In the genomic region with DNA sequence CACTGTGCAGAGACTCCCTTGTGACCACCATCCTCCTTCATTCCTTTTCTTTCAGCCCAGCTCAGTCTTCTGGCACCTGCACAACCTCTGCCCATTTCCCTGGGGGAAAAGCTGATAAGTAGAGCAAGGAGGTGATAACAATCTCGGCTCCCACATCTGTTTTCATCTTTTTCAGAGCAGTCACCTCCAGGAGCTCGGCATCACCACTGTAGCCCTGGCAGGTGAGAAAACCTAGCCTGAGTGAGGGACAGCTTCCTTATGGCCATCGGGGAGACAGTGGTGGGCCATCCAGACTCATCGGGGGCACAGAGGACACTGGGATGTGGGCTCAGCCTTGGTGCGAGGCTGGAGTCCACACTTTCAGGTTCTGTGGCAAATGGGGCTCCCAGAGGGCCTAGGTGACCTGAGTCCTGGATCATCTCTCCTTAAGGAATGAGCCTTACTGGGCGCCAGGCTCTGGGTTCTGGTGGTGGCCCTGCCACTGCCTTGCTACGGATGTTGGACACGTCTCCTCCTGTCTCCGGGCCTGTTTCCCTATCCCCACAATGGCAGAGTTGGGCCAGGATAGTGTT, we compare ENCODE assay signal across 22 cellular contexts. TPM values are rescaled to one million over a fixed set of nuclear protein-coding genes. Genes with fewer than 3 reads are reported as not detected.
A peak's percentile ranks its signal among the peaks of the same experiment; 100 is the strongest.
DNase-seq lines count a peak whose midpoint lies in the region; ATAC-seq and TF ChIP-seq lines count a peak whose summit lies in the region.
"Had no signal": no experiment of that assay in that cellular context is flagged by ENCODE, and none has a peak within 500 bp of the region (broad histone marks: within the 10 kb centered on the region; RNA-seq: fewer than 3 reads in every experiment).

No MANE protein-coding gene starts in this region.

- H3K18ac ChIP-seq in neuronal stem cell (ENCODE audit: low read length), result no peak overlapping the region

- no TSS peak for BruUV-seq in MCF 10A (replicated peaks; lab: Mats Ljungman, UMichigan)

- TF ChIP-seq POLR2A in breast epithelium (IDR thresholded peaks at IDR 0.05) (no peak), upper lobe of left lung (IDR thresholded peaks at IDR 0.05) (no peak)

- H4K8ac ChIP-seq in neuronal stem cell (ENCODE audit: low read depth, low read length), result no peak overlapping the region

- in situ Hi-C loops in GM13977 (cut with MboI; ENCODE audit: low pct_unique_long_range_greater_than_20kb, low sequenced_read_pairs, unreplicated experiment), result no loop called here

- H3K4me1 ChIP-seq in breast epithelium (peaks cover 4 to 9% of the 10 kb centered on the region in 2 donors), neuronal stem cell (ENCODE audit: control insufficient read depth in 2 of 2, insufficient read depth in 1 of 2, low read depth in 1 of 2, low read length in 2 of 2) (peaks cover 0 to 15% of the 10 kb centered on the region in 2 donors), upper lobe of left lung (peaks cover 18 to 31% (median 28%) of the 10 kb centered on the region in 4 donors)

- no peak for DNase-seq in breast epithelium (ENCODE audit: low spot score in 2 of 2)
- DNase-seq in MCF 10A (ENCODE audit: unreplicated experiment), result no peak
- no peak for DNase-seq in fibroblast of pulmonary artery (ENCODE audit: low read depth)
- no peak for DNase-seq in neuronal stem cell (ENCODE audit: low spot score)
- DNase-seq in upper lobe of left lung, result no peak
- DNase-seq in NCI-H2029 treated with DMSO at 0.1 percent for 48 hours (lab: John Stamatoyannopoulos, UW), result no peak
- no peak for DNase-seq in GM13977 (ENCODE audit: low spot score)
- DNase-seq: activated CD4-positive, alpha-beta T cell treated with anti-CD3 and anti-CD28 coated beads, Interleukin-2, amount 10 ng/mL, durations not matched to agents 7 days and 5 days; activated naive CD8-positive, alpha-beta T cell treated with anti-CD3 and anti-CD28 coated beads, Interleukin-2, amount 10 ng/mL, durations not matched to agents 7 days and 5 days; body of pancreas; endodermal cell; NCI-H1694 treated with DMSO at 0.1 percent for 48 hours; OCI-M1; stimulated activated naive B cell treated with anti-CD40 and anti-IgM and Interleukin-4, amounts not matched to agents 10 μg/mL and 1 μg/mL and 100 μg/mL, for 72 hours; T-helper 2 cell; thyroid gland had no signal

- TF ChIP-seq CTCF in breast epithelium (IDR thresholded peaks at IDR 0.05), result no peak
- no peak for TF ChIP-seq CTCF in MCF 10A (IDR thresholded peaks at IDR 0.05; ENCODE audit: unreplicated experiment)
- TF ChIP-seq CTCF in fibroblast of pulmonary artery (IDR thresholded peaks at IDR 0.05; ENCODE audit: low read length, missing control alignments), result no peak
- TF ChIP-seq CTCF in upper lobe of left lung (IDR thresholded peaks at IDR 0.05), result no peak
- no peak for TF ChIP-seq CTCF in GM13977 (IDR thresholded peaks at IDR 0.05; ENCODE audit: extremely low read depth, insufficient read depth, missing control alignments)

- H3K27ac ChIP-seq in breast epithelium (peak overlapping the region; percentile 37 to 70), neuronal stem cell (replicated peaks; ENCODE audit: low read length) (no peak overlapping the region), upper lobe of left lung (peak overlapping the region in 3 of 4 donors; percentile 49 to 71 (median 63))
- H3K27ac ChIP-seq: thyroid gland, VCaP had no signal

- no peak overlapping the region for H2BK120ac ChIP-seq in neuronal stem cell (ENCODE audit: low read depth, low read length)

- H2AFZ ChIP-seq in neuronal stem cell (ENCODE audit: low read length), result no peak overlapping the region

- WGBS in neuronal stem cell (ENCODE audit: extremely low coverage in 2 of 2, insufficient read length in 2 of 2, insufficient replicate concordance in 1 of 2), 2 donors, result no CpG with 5 or more reads among the region's 9 CpGs
- 80 to 93% methylated on average over 3 to 9 of the region's 9 CpGs for WGBS in upper lobe of left lung, 2 donors

- no peak overlapping the region for H4K91ac ChIP-seq in neuronal stem cell (ENCODE audit: low read depth, low read length, poor library complexity)

- no peak overlapping the region for H3K14ac ChIP-seq in neuronal stem cell (ENCODE audit: low read length)

- no peak overlapping the region for H3K4me3 ChIP-seq in breast epithelium
- peak overlapping the region; percentile 58 for H3K4me3 ChIP-seq in fibroblast of pulmonary artery (replicated peaks; ENCODE audit: low read depth, low read length)
- no peak overlapping the region for H3K4me3 ChIP-seq in neuronal stem cell (ENCODE audit: low read length in 2 of 2)
- H3K4me3 ChIP-seq in upper lobe of left lung, result no peak overlapping the region
- H3K4me3 ChIP-seq: body of pancreas, thyroid gland had no signal

- H2BK12ac ChIP-seq in neuronal stem cell (ENCODE audit: low read length), result no peak overlapping the region

- no peak for TF ChIP-seq EP300 in upper lobe of left lung (IDR thresholded peaks at IDR 0.05)

- H3K27me3 Mint-ChIP-seq in MCF 10A (ENCODE audit: insufficient read depth, unreplicated experiment), result no peaks in the 10 kb centered on the region
- H3K27me3 Mint-ChIP-seq: activated CD4-positive, alpha-beta T cell treated with anti-CD3 and anti-CD28 coated beads, Interleukin-2, amount 10 ng/mL, durations not matched to agents 7 days and 5 days; activated naive CD8-positive, alpha-beta T cell treated with anti-CD3 and anti-CD28 coated beads, Interleukin-2, amount 10 ng/mL, durations not matched to agents 7 days and 5 days; stimulated activated naive B cell treated with anti-CD40 and anti-IgM and Interleukin-4, amounts not matched to agents 10 μg/mL and 1 μg/mL and 100 μg/mL, for 72 hours had no signal

- peaks cover 10% of the 10 kb centered on the region for H3K4me1 Mint-ChIP-seq in MCF 10A (ENCODE audit: insufficient read depth, unreplicated experiment)
- H3K4me1 Mint-ChIP-seq: activated CD4-positive, alpha-beta T cell treated with anti-CD3 and anti-CD28 coated beads, Interleukin-2, amount 10 ng/mL, durations not matched to agents 7 days and 5 days; activated naive CD8-positive, alpha-beta T cell treated with anti-CD3 and anti-CD28 coated beads, Interleukin-2, amount 10 ng/mL, durations not matched to agents 7 days and 5 days had no signal

- H3K9me3 Mint-ChIP-seq in MCF 10A (ENCODE audit: unreplicated experiment), result no peaks in the 10 kb centered on the region
- H3K9me3 Mint-ChIP-seq: activated CD4-positive, alpha-beta T cell treated with anti-CD3 and anti-CD28 coated beads, Interleukin-2, amount 10 ng/mL, durations not matched to agents 7 days and 5 days; activated naive CD8-positive, alpha-beta T cell treated with anti-CD3 and anti-CD28 coated beads, Interleukin-2, amount 10 ng/mL, durations not matched to agents 7 days and 5 days; endodermal cell; natural killer cell treated with Interleukin-12 subunit alpha and Interleukin-12 subunit beta and Interleukin-15 and Interleukin-18, amount 100 ng/mL, for 72 hours; stimulated activated naive B cell treated with anti-CD40 and anti-IgM and Interleukin-4, amounts not matched to agents 10 μg/mL and 1 μg/mL and 100 μg/mL, for 72 hours had no signal

- no peak overlapping the region for H3K4ac ChIP-seq in neuronal stem cell (ENCODE audit: low read length)

- no peaks in the 10 kb centered on the region for H3K36me3 Mint-ChIP-seq in MCF 10A (ENCODE audit: insufficient read depth, unreplicated experiment)
- H3K36me3 Mint-ChIP-seq: activated naive CD8-positive, alpha-beta T cell treated with anti-CD3 and anti-CD28 coated beads, Interleukin-2, amount 10 ng/mL, durations not matched to agents 7 days and 5 days; natural killer cell treated with Interleukin-12 subunit alpha and Interleukin-12 subunit beta and Interleukin-15 and Interleukin-18, amount 100 ng/mL, for 72 hours; stimulated activated naive B cell treated with anti-CD40 and anti-IgM and Interleukin-4, amounts not matched to agents 10 μg/mL and 1 μg/mL and 100 μg/mL, for 72 hours had no signal

- POLR2A ChIA-PET in MCF 10A (lab: Yijun Ruan, JAX), result no interaction called here

- no peak overlapping the region for H3K9ac ChIP-seq in neuronal stem cell (ENCODE audit: low read depth, low read length, poor library complexity)

- H2BK5ac ChIP-seq in neuronal stem cell (ENCODE audit: low read length), result no peak overlapping the region

- H2BK15ac ChIP-seq in neuronal stem cell (ENCODE audit: low read length), result no peak overlapping the region

- H3K4me2 ChIP-seq in neuronal stem cell (ENCODE audit: insufficient read depth, low read length, poor library complexity, severe bottlenecking), result no peak overlapping the region

- ATAC-seq in upper lobe of left lung (ENCODE audit: low FRiP score in 2 of 2) (no peak), HG03457 (IDR thresholded peaks at IDR 0.05; ENCODE audit: unreplicated experiment) (no peak)
- ATAC-seq: body of pancreas; left lobe of liver; stimulated activated naive B cell treated with anti-CD40 and anti-IgM and Interleukin-4, amounts not matched to agents 10 μg/mL and 1 μg/mL and 100 μg/mL, for 72 hours had no signal

- no peak overlapping the region for H3K4me3 Mint-ChIP-seq in MCF 10A (ENCODE audit: unreplicated experiment)
- H3K4me3 Mint-ChIP-seq: activated CD4-positive, alpha-beta T cell treated with anti-CD3 and anti-CD28 coated beads, Interleukin-2, amount 10 ng/mL, durations not matched to agents 7 days and 5 days; activated naive CD8-positive, alpha-beta T cell treated with anti-CD3 and anti-CD28 coated beads, Interleukin-2, amount 10 ng/mL, durations not matched to agents 7 days and 5 days; B cell; endodermal cell; natural killer cell treated with Interleukin-12 subunit alpha and Interleukin-12 subunit beta and Interleukin-15 and Interleukin-18, amount 100 ng/mL, for 72 hours; stimulated activated naive B cell treated with anti-CD40 and anti-IgM and Interleukin-4, amounts not matched to agents 10 μg/mL and 1 μg/mL and 100 μg/mL, for 72 hours had no signal

- intact Hi-C loops in breast epithelium (cut with DNase I; ENCODE audit: low total_unique reads) (no loop called here), MCF 10A (cut with micrococcal nuclease) (no loop called here)

- CTCF ChIA-PET in MCF 10A (lab: Yijun Ruan, JAX), result no interaction called here

- no peak overlapping the region for H3K27ac Mint-ChIP-seq in MCF 10A (ENCODE audit: low read depth, unreplicated experiment)
- H3K27ac Mint-ChIP-seq: activated CD4-positive, alpha-beta T cell treated with anti-CD3 and anti-CD28 coated beads, Interleukin-2, amount 10 ng/mL, durations not matched to agents 7 days and 5 days; activated naive CD8-positive, alpha-beta T cell treated with anti-CD3 and anti-CD28 coated beads, Interleukin-2, amount 10 ng/mL, durations not matched to agents 7 days and 5 days; B cell; endodermal cell; natural killer cell treated with Interleukin-12 subunit alpha and Interleukin-12 subunit beta and Interleukin-15 and Interleukin-18, amount 100 ng/mL, for 72 hours had no signal

- H3K9me3 ChIP-seq in breast epithelium, result no peaks in the 10 kb centered on the region
- no peaks in the 10 kb centered on the region for H3K9me3 ChIP-seq in neuronal stem cell (replicated peaks in 1 of 2; ENCODE audit: control insufficient read depth in 2 of 2, insufficient read depth in 1 of 2, low read depth in 1 of 2, low read length in 2 of 2)
- H3K9me3 ChIP-seq in upper lobe of left lung, result no peaks in the 10 kb centered on the region
- H3K9me3 ChIP-seq: body of pancreas, thyroid gland had no signal

- no peaks in the 10 kb centered on the region for H3K27me3 ChIP-seq in breast epithelium
- H3K27me3 ChIP-seq in neuronal stem cell (ENCODE audit: control insufficient read depth in 3 of 3, insufficient read depth in 3 of 3, low read depth in 1 of 3, low read length in 3 of 3), result no peaks in the 10 kb centered on the region
- H3K27me3 ChIP-seq in upper lobe of left lung, result no peaks in the 10 kb centered on the region
- H3K27me3 ChIP-seq: body of pancreas, thyroid gland had no signal

- H3K79me1 ChIP-seq in neuronal stem cell (ENCODE audit: low read depth, low read length), result no peaks in the 10 kb centered on the region

- H3K36me3 ChIP-seq in breast epithelium, result no peaks in the 10 kb centered on the region
- no peaks in the 10 kb centered on the region for H3K36me3 ChIP-seq in neuronal stem cell (replicated peaks in 1 of 2; ENCODE audit: control insufficient read depth in 2 of 2, insufficient read depth in 2 of 2, low read length in 2 of 2)
- no peaks in the 10 kb centered on the region for H3K36me3 ChIP-seq in upper lobe of left lung
- H3K36me3 ChIP-seq: thyroid gland had no signal

- peak overlapping the region; percentile 30 for H2AK5ac ChIP-seq in neuronal stem cell (ENCODE audit: low read depth, low read length)

- no peak overlapping the region for H3K23ac ChIP-seq in neuronal stem cell (ENCODE audit: low read depth, low read length, poor library complexity)

RNA-seq across cellular contexts. Expression of a gene that starts 38.6 kb away (rescaled TPM):
- total RNA-seq in breast epithelium (10 to 100 TPM in 2 of 3 donors, 1 to 10 TPM in 1; 6.3 to 22.4 (median 15.4) TPM), MCF 10A (2022) (6.3 and 7.1 TPM in 2 replicates), upper lobe of left lung (100 to 1,000 TPM in 2 of 6 donors, 10 to 100 TPM in 4; 41.9 to 150 (median 84.3) TPM)
- polyA plus RNA-seq in neuronal stem cell (2013, experiment 1 of 2), result 3.8 TPM
- polyA plus RNA-seq in neuronal stem cell (2013, experiment 2 of 2), result 3.2 TPM

RNA-seq across cellular contexts. Expression of a gene that starts 59.2 kb away (rescaled TPM):
- total RNA-seq in breast epithelium (under 1 TPM; under 0.01 to 0.33 (median 0.15) TPM), MCF 10A (2022) (not detected in 2 replicates), upper lobe of left lung (1 to 10 TPM in 2 of 6 donors, under 1 TPM in 3, not detected in 1; 0.61 to 2.8 (median 0.89) TPM)
- polyA plus RNA-seq in neuronal stem cell (2013, experiment 1 of 2), result 0.57 TPM
- polyA plus RNA-seq in neuronal stem cell (2013, experiment 2 of 2), result 0.47 TPM
- total RNA-seq: B cell; Daoy; natural killer cell treated with Interleukin-12 subunit alpha and Interleukin-12 subunit beta and Interleukin-15 and Interleukin-18, amount 100 ng/mL, for 72 hours had no signal
